ENCODE assay signal across 33 cellular contexts in genomic region chr3:4938583-4938982, GRCh38.
"Had no signal": no experiment of that assay in that cellular context is flagged by ENCODE, and none has a peak within 500 bp of the region (broad histone marks: within the 10 kb centered on the region; RNA-seq: fewer than 3 reads in every experiment).

No MANE protein-coding gene starts in this region.

- ATAC-seq: activated CD8-positive, alpha-beta memory T cell treated with anti-CD3 and anti-CD28 coated beads, Interleukin-2, amount 10 ng/mL, durations not matched to agents 7 days and 5 days; activated CD8-positive, alpha-beta T cell treated with anti-CD3 and anti-CD28 coated beads, Interleukin-2, amount 10 ng/mL, durations not matched to agents 7 days and 5 days; activated naive CD4-positive, alpha-beta T cell treated with anti-CD3 and anti-CD28 coated beads, Interleukin-2, amount 50 U/mL, for 72 hours; gastroesophageal sphincter; heart right ventricle; T-helper 17 cell; WTC11 had no signal

- H3K4me1 Mint-ChIP-seq: brain, WTC11 had no signal

- H3K36me3 Mint-ChIP-seq: activated CD4-positive, alpha-beta memory T cell treated with anti-CD3 and anti-CD28 coated beads for 36 hours; brain; WTC11 had no signal

- H3K27ac ChIP-seq: ascending aorta, breast epithelium, cardiac muscle cell, colonic mucosa, epithelial cell of prostate, esophagus squamous epithelium, gastroesophageal sphincter, heart right ventricle, VCaP had no signal

- H3K4me3 Mint-ChIP-seq: activated CD4-positive, alpha-beta memory T cell treated with anti-CD3 and anti-CD28 coated beads for 36 hours; activated CD8-positive, alpha-beta memory T cell treated with anti-CD3 and anti-CD28 coated beads, Interleukin-2, amount 10 ng/mL, durations not matched to agents 7 days and 5 days; activated CD8-positive, alpha-beta T cell treated with anti-CD3 and anti-CD28 coated beads, Interleukin-2, amount 10 ng/mL, durations not matched to agents 7 days and 5 days; activated naive CD4-positive, alpha-beta T cell treated with anti-CD3 and anti-CD28 coated beads, Interleukin-2, amount 10 ng/mL, durations not matched to agents 7 days and 5 days; activated naive CD8-positive, alpha-beta T cell treated with anti-CD3 and anti-CD28 coated beads, Interleukin-2, amount 10 ng/mL, durations not matched to agents 7 days and 5 days; brain; T-helper 17 cell; WTC11 had no signal

- FAIRE-seq: endometrium, endothelial cell of umbilical vein, TTC549 had no signal

- H3K27ac Mint-ChIP-seq: activated CD4-positive, alpha-beta memory T cell treated with anti-CD3 and anti-CD28 coated beads for 36 hours; activated CD8-positive, alpha-beta memory T cell treated with anti-CD3 and anti-CD28 coated beads, Interleukin-2, amount 10 ng/mL, durations not matched to agents 7 days and 5 days; activated CD8-positive, alpha-beta T cell treated with anti-CD3 and anti-CD28 coated beads, Interleukin-2, amount 10 ng/mL, durations not matched to agents 7 days and 5 days; activated naive CD4-positive, alpha-beta T cell treated with anti-CD3 and anti-CD28 coated beads, Interleukin-2, amount 10 ng/mL, durations not matched to agents 7 days and 5 days; activated naive CD4-positive, alpha-beta T cell treated with anti-CD3 and anti-CD28 coated beads, Interleukin-2, amount 50 U/mL, for 72 hours; activated naive CD8-positive, alpha-beta T cell treated with anti-CD3 and anti-CD28 coated beads, Interleukin-2, amount 10 ng/mL, durations not matched to agents 7 days and 5 days; brain; T-helper 17 cell; WTC11 had no signal

- H3K9me3 ChIP-seq: ascending aorta, breast epithelium, colonic mucosa, esophagus squamous epithelium, gastroesophageal sphincter, heart right ventricle had no signal

- H3K27me3 ChIP-seq: ascending aorta, breast epithelium, cardiac muscle cell, colonic mucosa, esophagus squamous epithelium, gastroesophageal sphincter, heart right ventricle had no signal

- DNase-seq: activated CD4-positive, alpha-beta memory T cell treated with anti-CD3 and anti-CD28 coated beads for 36 hours; activated CD4-positive, alpha-beta T cell treated with anti-CD3 and anti-CD28 coated beads for 1 hour; activated CD4-positive, alpha-beta T cell treated with anti-CD3 and anti-CD28 coated beads for 4 hours; activated CD8-positive, alpha-beta memory T cell treated with anti-CD3 and anti-CD28 coated beads, Interleukin-2, amount 10 ng/mL, durations not matched to agents 7 days and 5 days; activated CD8-positive, alpha-beta memory T cell treated with anti-CD3 and anti-CD28 coated beads, Interleukin-2, amount 50 U/mL, for 4 hours; activated CD8-positive, alpha-beta T cell treated with anti-CD3 and anti-CD28 coated beads, Interleukin-2, amount 10 ng/mL, durations not matched to agents 7 days and 5 days; activated gamma-delta T cell; activated naive CD4-positive, alpha-beta T cell; activated naive CD4-positive, alpha-beta T cell treated with anti-CD3 and anti-CD28 coated beads, Interleukin-2, amount 10 ng/mL, durations not matched to agents 7 days and 5 days; activated naive CD8-positive, alpha-beta T cell treated with anti-CD3 and anti-CD28 coated beads, Interleukin-2, amount 10 ng/mL, durations not matched to agents 7 days and 5 days; activated T-cell treated with anti-CD3 and anti-CD28 coated beads, Interleukin-2, amount 50 U/mL, for 1 hour; activated T-cell treated with anti-CD3 and anti-CD28 coated beads, Interleukin-2, amount 50 U/mL, for 48 hours; central memory CD4-positive, alpha-beta T cell; cerebellar nuclear complex; colonic mucosa; effector CD8-positive, alpha-beta T cell; esophagus squamous epithelium; foreskin melanocyte; heart right ventricle; T-helper 1 cell; T-helper 17 cell had no signal

- H3K4me1 ChIP-seq: ascending aorta, breast epithelium, colonic mucosa, esophagus squamous epithelium, gastroesophageal sphincter, heart right ventricle had no signal

- H3K4me3 ChIP-seq: ascending aorta, breast epithelium, cardiac muscle cell, colonic mucosa, esophagus squamous epithelium, gastroesophageal sphincter, heart right ventricle had no signal

- H3K27me3 Mint-ChIP-seq: activated CD4-positive, alpha-beta memory T cell treated with anti-CD3 and anti-CD28 coated beads for 36 hours; activated CD8-positive, alpha-beta memory T cell treated with anti-CD3 and anti-CD28 coated beads, Interleukin-2, amount 10 ng/mL, durations not matched to agents 7 days and 5 days; activated naive CD8-positive, alpha-beta T cell treated with anti-CD3 and anti-CD28 coated beads, Interleukin-2, amount 10 ng/mL, durations not matched to agents 7 days and 5 days; brain; T-helper 17 cell had no signal

- H3K9me3 Mint-ChIP-seq: activated CD4-positive, alpha-beta memory T cell treated with anti-CD3 and anti-CD28 coated beads for 36 hours; WTC11 had no signal

- H3K36me3 ChIP-seq: ascending aorta, breast epithelium, cardiac muscle cell, colonic mucosa, esophagus squamous epithelium, gastroesophageal sphincter, heart right ventricle had no signal
